Comparison of ENCODE assay signal across 6 cellular contexts in the genomic region with DNA sequence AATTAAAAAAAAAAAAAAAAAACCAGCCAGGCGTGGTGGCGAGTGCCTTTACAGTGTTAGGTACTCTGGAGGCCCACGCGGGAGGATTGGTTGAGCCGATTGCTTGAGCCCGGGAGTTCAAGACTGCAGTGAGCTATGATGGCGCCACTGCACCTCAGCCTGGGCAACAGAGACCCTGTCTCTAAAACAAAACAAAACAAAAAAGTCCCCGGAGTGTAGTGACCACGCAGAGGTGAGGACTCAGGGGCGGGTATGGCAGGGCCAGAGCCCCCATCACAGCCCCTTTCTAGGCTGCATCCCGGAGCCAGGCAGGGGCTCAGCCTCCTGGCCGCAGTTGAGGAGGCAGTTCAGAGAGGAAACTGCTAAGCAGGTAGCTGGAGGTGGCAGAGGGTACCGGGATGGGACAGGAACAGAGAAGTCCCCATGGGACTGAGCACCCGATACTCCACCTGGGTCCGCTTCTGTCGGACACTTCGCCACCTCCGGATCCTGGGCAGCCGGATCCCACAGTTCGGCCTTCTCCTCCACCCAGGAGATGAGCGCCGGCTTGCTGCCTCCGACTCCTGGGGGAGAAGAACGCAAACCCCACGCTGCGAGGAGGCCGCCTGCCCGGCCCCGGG. TPM values are rescaled to one million over a fixed set of nuclear protein-coding genes. Genes with fewer than 3 reads are reported as not detected.
DNase-seq lines count a peak whose midpoint lies in the region; ATAC-seq and TF ChIP-seq lines count a peak whose summit lies in the region.

No MANE protein-coding gene starts in this region.

- intact Hi-C loops in dendritic cell treated with granulocyte-macrophage colony-stimulating factor and Interleukin-4, amounts not matched to agents 40 ng/mL and 50 ng/mL, for 4 days (cut with micrococcal nuclease): no loop called here
- intact Hi-C loops in psoas muscle (cut with DNase I): loop anchor here (2.0 to 10.0 kb wide), 3 partner anchors 25 to 101 kb away; partner anchors contain the start of genes ZNF764 (in 1 of the 2) and ZNF785 (in 1 of the 2)

- peaks cover 58% of the 10 kb centered on the region for H3K36me3 Mint-ChIP-seq in dendritic cell treated with granulocyte-macrophage colony-stimulating factor and Interleukin-4, amounts not matched to agents 40 ng/mL and 50 ng/mL, for 4 days (ENCODE audit: low read depth)

- peaks cover 4 to 36% of the 10 kb centered on the region in 2 donors for H3K36me3 ChIP-seq in psoas muscle (ENCODE audit: insufficient read depth in 1 of 2, low read depth in 1 of 2)

- no peak for DNase-seq in psoas muscle
- DNase-seq in NCI-H1436 treated with DMSO at 0.1 percent for 48 hours (lab: John Stamatoyannopoulos, UW): no peak
- DNase-seq in activated gamma-delta T cell (lab: John Stamatoyannopoulos, UW): no peak

- H3K27ac Mint-ChIP-seq in dendritic cell treated with granulocyte-macrophage colony-stimulating factor and Interleukin-4, amounts not matched to agents 40 ng/mL and 50 ng/mL, for 4 days: peak overlapping the region; percentile 90

- H3K4me1 ChIP-seq in psoas muscle: peaks cover 17% of the 10 kb centered on the region

- H3K27ac ChIP-seq in psoas muscle: peak overlapping the region; percentile 97

- no peaks in the 10 kb centered on the region for H3K9me3 ChIP-seq in psoas muscle

- 16 to 22% (median 18%) methylated on average over 22 to 29 of the region's 29 CpGs for WGBS in psoas muscle, 3 donors

- peak overlapping the region; percentile 94 for H3K4me3 ChIP-seq in psoas muscle

- ATAC-seq in GM18520 (IDR thresholded peaks at IDR 0.05; ENCODE audit: unreplicated experiment): peak; percentile 12
- ATAC-seq in HG03520 (IDR thresholded peaks at IDR 0.05; ENCODE audit: unreplicated experiment): peak; percentile 12
- peak in 2 of 4 donors; percentile 1 to 2 for ATAC-seq in psoas muscle

- no peaks in the 10 kb centered on the region for H3K9me3 Mint-ChIP-seq in dendritic cell treated with granulocyte-macrophage colony-stimulating factor and Interleukin-4, amounts not matched to agents 40 ng/mL and 50 ng/mL, for 4 days

- peaks cover 69% of the 10 kb centered on the region for H3K4me1 Mint-ChIP-seq in dendritic cell treated with granulocyte-macrophage colony-stimulating factor and Interleukin-4, amounts not matched to agents 40 ng/mL and 50 ng/mL, for 4 days (ENCODE audit: low read depth)

- no peaks in the 10 kb centered on the region for H3K27me3 ChIP-seq in psoas muscle (ENCODE audit: insufficient read depth in 3 of 3, low read length in 2 of 3)

- peak; percentile 0 for TF ChIP-seq CTCF in psoas muscle (IDR thresholded peaks at IDR 0.05)

- no peaks in the 10 kb centered on the region for H3K27me3 Mint-ChIP-seq in dendritic cell treated with granulocyte-macrophage colony-stimulating factor and Interleukin-4, amounts not matched to agents 40 ng/mL and 50 ng/mL, for 4 days

- H3K4me3 Mint-ChIP-seq in dendritic cell treated with granulocyte-macrophage colony-stimulating factor and Interleukin-4, amounts not matched to agents 40 ng/mL and 50 ng/mL, for 4 days: peak overlapping the region; percentile 87

RNA-seq across cellular contexts. Expression of gene ZNF747, which starts 0.8 kb away (rescaled TPM):
- 10 to 100 TPM in 1 of 4 donors, 1 to 10 TPM in 3; 6.4 to 16.4 (median 8.9) TPM for total RNA-seq in psoas muscle
- 10 to 100 TPM in 1 of 3 donors, 1 to 10 TPM in 2; 6.8 to 16.3 (median 7.9) TPM for polyA plus RNA-seq in psoas muscle

RNA-seq across cellular contexts. Expression of gene ZNF768, which starts 7.5 kb away (rescaled TPM):
- total RNA-seq in psoas muscle: 10 to 100 TPM; 54.5 to 67.2 (median 60.2) TPM
- polyA plus RNA-seq in psoas muscle: 100 to 1,000 TPM in 1 of 3 donors, 10 to 100 TPM in 2; 49.0 to 125 (median 91.2) TPM

RNA-seq across cellular contexts. Expression of gene ZNF764, which starts 24.3 kb away (rescaled TPM):
- 1 to 10 TPM; 2.7 to 8.7 (median 5.2) TPM for total RNA-seq in psoas muscle
- polyA plus RNA-seq in psoas muscle: 1 to 10 TPM; 1.9 to 5.1 (median 3.0) TPM

RNA-seq across cellular contexts. Expression of gene ZNF688, which starts 37.7 kb away (rescaled TPM):
- 10 to 100 TPM; 11.7 to 21.2 (median 16.5) TPM for total RNA-seq in psoas muscle
- polyA plus RNA-seq in psoas muscle: 10 to 100 TPM; 11.1 to 15.6 (median 13.5) TPM

RNA-seq across cellular contexts. Expression of gene ZNF785, which starts 51.6 kb away (rescaled TPM):
- total RNA-seq in psoas muscle: 1 to 10 TPM; 3.4 to 5.4 (median 3.9) TPM
- polyA plus RNA-seq in psoas muscle: 1 to 10 TPM; 1.3 to 2.8 (median 1.5) TPM
